In the genomic region with DNA sequence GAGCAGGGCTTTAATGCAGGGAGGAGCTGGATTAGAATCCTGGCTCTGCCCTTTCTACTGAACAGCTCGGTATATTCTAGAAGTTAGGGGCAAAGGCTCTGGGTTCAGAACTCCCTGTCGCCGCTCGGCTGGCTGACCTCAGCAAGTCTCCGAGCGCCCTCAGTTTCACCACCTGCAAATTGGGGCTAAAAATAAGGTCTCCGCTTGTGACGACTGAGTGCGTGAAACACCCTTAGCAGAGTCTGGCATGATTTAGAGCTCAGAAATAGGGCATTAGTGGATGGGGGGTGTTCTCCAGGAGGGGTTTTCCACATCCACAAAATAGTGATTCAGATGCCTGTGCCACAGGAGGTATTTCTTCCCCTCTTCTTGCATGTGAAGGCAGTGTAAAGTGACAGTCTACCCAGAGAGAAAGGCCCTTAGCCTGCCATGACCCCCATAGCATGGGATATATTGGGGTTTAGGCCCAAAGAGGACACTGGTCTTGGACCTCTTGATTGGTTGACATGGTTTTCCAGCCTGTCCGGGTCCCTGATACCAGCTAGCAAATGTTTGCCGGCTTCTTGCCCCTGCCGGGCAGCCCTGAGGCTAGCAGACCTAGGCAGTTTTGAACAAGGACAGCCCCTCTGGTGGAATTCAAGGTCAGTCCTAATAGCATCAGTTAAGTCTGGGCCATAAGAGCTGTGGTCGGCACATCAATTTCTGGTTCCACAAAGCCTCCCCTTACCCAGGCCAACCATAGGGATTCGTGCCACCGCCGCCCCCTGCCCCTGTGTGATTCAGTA, we compare ENCODE assay signal across 8 cellular contexts. TPM values are rescaled to one million over a fixed set of nuclear protein-coding genes. Genes with fewer than 3 reads are reported as not detected.
DNase-seq lines count a peak whose midpoint lies in the region; ATAC-seq, FAIRE-seq and TF ChIP-seq lines count a peak whose summit lies in the region.

No MANE protein-coding gene starts in this region.

- H3K4me3 Mint-ChIP-seq in T-helper 17 cell = peak overlapping the region; percentile 93

- no peak for DNase-seq in GM18507 (ENCODE audit: extremely low spot score, insufficient read length, low read depth)
- no peak for DNase-seq in T-helper 17 cell
- DNase-seq in germinal center (ENCODE audit: low spot score) = peak; percentile 25
- no peak for DNase-seq in GM10266 (ENCODE audit: extremely low spot score)
- no peak for DNase-seq in occipital lobe (lab: John Stamatoyannopoulos, UW)

- H3K4me3 ChIP-seq in skeletal muscle satellite cell (ENCODE audit: low read length) = peak overlapping the region; percentile 90

- peaks cover 63% of the 10 kb centered on the region for H3K4me1 ChIP-seq in skeletal muscle satellite cell (ENCODE audit: control insufficient read depth, insufficient read depth, low read length)

- ATAC-seq in T-helper 17 cell (peak; percentile 10), GM18511 (IDR thresholded peaks at IDR 0.05; ENCODE audit: unreplicated experiment) (no peak), GM18498 (IDR thresholded peaks at IDR 0.05; ENCODE audit: unreplicated experiment) (no peak)

- FAIRE-seq in GM18507 (lab: Jason Lieb, UNC) = peak; percentile 66

- no peaks in the 10 kb centered on the region for H3K9me3 ChIP-seq in T-helper 17 cell (ENCODE audit: control insufficient read depth, low read length, poor library complexity, severe bottlenecking)
- no peaks in the 10 kb centered on the region for H3K9me3 ChIP-seq in skeletal muscle satellite cell (replicated peaks; ENCODE audit: low read length)

- H3K36me3 Mint-ChIP-seq in T-helper 17 cell (ENCODE audit: low read depth) = no peaks in the 10 kb centered on the region

- H3K4me1 Mint-ChIP-seq in T-helper 17 cell = peaks cover 23% of the 10 kb centered on the region

- H3K9ac ChIP-seq in skeletal muscle satellite cell (ENCODE audit: low read depth, low read length) = peak overlapping the region; percentile 97

- peaks cover 16% of the 10 kb centered on the region for H3K36me3 ChIP-seq in skeletal muscle satellite cell (ENCODE audit: insufficient read depth, low read length)

- no peak for TF ChIP-seq CTCF in GM10266 (IDR thresholded peaks at IDR 0.05; ENCODE audit: control insufficient read depth, insufficient read depth, low read depth, missing control alignments)

- peak overlapping the region; percentile 96 for H3K27ac Mint-ChIP-seq in T-helper 17 cell

- peak overlapping the region; percentile 96 for H3K4me2 ChIP-seq in skeletal muscle satellite cell (ENCODE audit: low read length)

- H3K27me3 Mint-ChIP-seq in T-helper 17 cell = no peaks in the 10 kb centered on the region

- H3K27me3 ChIP-seq in skeletal muscle satellite cell (ENCODE audit: control insufficient read depth, insufficient read depth, low read length) = no peaks in the 10 kb centered on the region

RNA-seq across cellular contexts. Expression of a gene that starts 1.4 kb away (rescaled TPM):
- total RNA-seq in T-helper 17 cell (10 to 100 TPM; 50.1 to 53.1 TPM), occipital lobe (41.5 TPM)
- 162 and 224 TPM in 2 replicates for total RNA-seq in skeletal muscle satellite cell (2012; rRNA removed)
